Comparison of ENCODE assay signal across 12 cellular contexts in the genomic region with DNA sequence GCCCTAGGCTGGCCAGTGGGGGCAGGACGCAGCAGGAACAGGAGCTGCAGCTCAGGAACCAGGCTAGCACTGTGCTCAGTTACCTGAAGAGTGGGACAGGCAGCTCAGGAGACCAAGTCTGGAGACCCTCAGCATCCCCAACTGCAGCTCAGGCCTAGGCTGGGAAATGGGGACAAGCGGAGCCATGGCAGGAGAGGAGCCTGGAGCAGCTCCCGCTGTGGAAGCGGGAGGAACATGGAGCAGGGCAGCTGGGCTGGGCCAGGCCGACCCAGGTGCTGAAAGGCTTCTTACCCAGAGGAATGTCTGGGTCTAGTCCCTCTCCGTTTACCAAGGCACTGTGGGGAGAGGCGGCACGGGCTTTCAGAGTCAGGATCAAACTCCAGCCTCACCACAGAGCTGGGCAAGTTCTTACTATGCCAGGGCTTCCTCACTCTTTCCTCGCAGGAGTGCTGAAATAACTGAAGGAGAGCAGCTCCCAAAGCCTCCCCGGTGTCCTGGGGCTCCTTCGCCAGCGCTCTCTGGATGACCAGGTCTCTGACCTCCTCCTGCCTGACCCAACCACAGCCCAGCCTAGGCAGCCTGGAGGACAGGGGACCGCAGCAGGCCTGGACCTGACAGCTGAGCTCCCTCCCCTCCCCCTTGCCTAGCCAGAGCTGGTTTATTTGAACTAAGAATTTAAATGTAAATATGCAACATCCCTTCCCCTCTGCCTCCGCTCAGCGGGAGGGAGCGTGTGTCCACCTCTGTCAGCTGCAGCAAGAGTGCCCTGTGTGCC.
DNase-seq lines count a peak whose midpoint lies in the region; ATAC-seq and TF ChIP-seq lines count a peak whose summit lies in the region.
"Had no signal": no experiment of that assay in that cellular context is flagged by ENCODE, and none has a peak within 500 bp of the region (broad histone marks: within the 10 kb centered on the region; RNA-seq: fewer than 3 reads in every experiment).

No MANE protein-coding gene starts in this region.

- no peak overlapping the region for H4K91ac ChIP-seq in trophoblast cell (ENCODE audit: low read depth, low read length)

- no peaks in the 10 kb centered on the region for H3K9me2 ChIP-seq in hepatocyte (replicated peaks; ENCODE audit: insufficient read depth)

- H3K36me3 ChIP-seq in hepatocyte (replicated peaks; ENCODE audit: insufficient read depth, low read depth) (no peaks in the 10 kb centered on the region), trophoblast cell (ENCODE audit: control insufficient read depth in 1 of 2, insufficient read depth in 2 of 2, low read length in 2 of 2) (no peaks in the 10 kb centered on the region)
- no peaks in the 10 kb centered on the region for H3K36me3 ChIP-seq in naive thymus-derived CD4-positive, alpha-beta T cell (ENCODE audit: control insufficient read depth in 2 of 3, insufficient read depth in 3 of 3, low read length in 3 of 3)

- no peak for TF ChIP-seq CTCF in hepatocyte (IDR thresholded peaks at IDR 0.05; ENCODE audit: poor library complexity)

- intact Hi-C loops in naive thymus-derived CD4-positive, alpha-beta T cell (cut with micrococcal nuclease): no loop called here

- H3K9me3 ChIP-seq in hepatocyte (ENCODE audit: low read depth) (no peaks in the 10 kb centered on the region), trophoblast cell (ENCODE audit: insufficient read depth, low read depth, low read length) (no peaks in the 10 kb centered on the region)
- H3K9me3 ChIP-seq in naive thymus-derived CD4-positive, alpha-beta T cell (ENCODE audit: control insufficient read depth in 2 of 3, low read length in 3 of 3): no peaks in the 10 kb centered on the region

- no peak overlapping the region for H2BK5ac ChIP-seq in trophoblast cell (ENCODE audit: low read depth, low read length, poor library complexity)

- CTCF ChIA-PET in naive thymus-derived CD4-positive, alpha-beta T cell (lab: Charles Lee): no interaction called here

- peaks cover 5% of the 10 kb centered on the region for H3K27me3 ChIP-seq in hepatocyte
- H3K27me3 ChIP-seq in trophoblast cell (ENCODE audit: insufficient read depth, low read length): no peaks in the 10 kb centered on the region
- H3K27me3 ChIP-seq in naive thymus-derived CD4-positive, alpha-beta T cell (ENCODE audit: control insufficient read depth in 2 of 2, insufficient read depth in 2 of 2, low read length in 2 of 2): no peaks in the 10 kb centered on the region

- H3K4me2 ChIP-seq in hepatocyte (no peak overlapping the region), trophoblast cell (ENCODE audit: low read length) (no peak overlapping the region)

- H3K27ac Mint-ChIP-seq in naive thymus-derived CD4-positive, alpha-beta T cell: no peak overlapping the region

- H2BK12ac ChIP-seq in trophoblast cell (ENCODE audit: low read length): no peak overlapping the region

- 63% methylated on average over 15 of the region's 16 CpGs for WGBS in hepatocyte (ENCODE audit: low lambda C conversion rate, missing lambda C conversion rate)
- no CpG with 5 or more reads among the region's 16 CpGs for WGBS in trophoblast cell (ENCODE audit: extremely low coverage, insufficient coverage, insufficient read length)

- H3K79me1 ChIP-seq in trophoblast cell (ENCODE audit: low read length): no peaks in the 10 kb centered on the region

- H3K14ac ChIP-seq in trophoblast cell (ENCODE audit: low read length): peak overlapping the region; percentile 16

- H4K8ac ChIP-seq in trophoblast cell (ENCODE audit: low read depth, low read length): no peak overlapping the region

- no peaks in the 10 kb centered on the region for H4K20me1 ChIP-seq in hepatocyte (ENCODE audit: insufficient read depth, poor library complexity, severe bottlenecking)

- H3K4me1 ChIP-seq in hepatocyte (ENCODE audit: insufficient read depth): peaks cover 17% of the 10 kb centered on the region
- H3K4me1 ChIP-seq in trophoblast cell (ENCODE audit: control insufficient read depth in 1 of 2, insufficient read depth in 2 of 2, low read length in 2 of 2): peaks cover 7 to 19% of the 10 kb centered on the region in 2 experiments
- H3K4me1 ChIP-seq in naive thymus-derived CD4-positive, alpha-beta T cell (ENCODE audit: control insufficient read depth in 2 of 2, insufficient read depth in 2 of 2, low read length in 2 of 2): no peaks in the 10 kb centered on the region

- H2AK5ac ChIP-seq in trophoblast cell (ENCODE audit: low read length): no peak overlapping the region

- peaks cover 0 to 14% (median 1%) of the 10 kb centered on the region in 5 donors for H3K27me3 Mint-ChIP-seq in naive thymus-derived CD4-positive, alpha-beta T cell

- DNase-seq in ELF-1 (ENCODE audit: low read depth, low spot score): peak; percentile 68
- peak; percentile 43 for DNase-seq in NCI-H526 treated with DMSO at 0.1 percent for 48 hours (lab: John Stamatoyannopoulos, UW)
- peak; percentile 45 for DNase-seq in hepatocyte (ENCODE audit: low spot score)
- no peak for DNase-seq in trophoblast cell
- no peak for DNase-seq in SIG-M5 (lab: John Stamatoyannopoulos, UW)
- no peak for DNase-seq in naive thymus-derived CD4-positive, alpha-beta T cell
- no peak for DNase-seq in occipital lobe (lab: John Stamatoyannopoulos, UW)
- DNase-seq: activated T-cell treated with anti-CD3 and anti-CD28 coated beads for 4 hours, NCI-H1694 had no signal

- H4K12ac ChIP-seq in trophoblast cell (ENCODE audit: low read depth, low read length): no peak overlapping the region

- no peak overlapping the region for H3K4ac ChIP-seq in trophoblast cell (ENCODE audit: low read depth, low read length)

- H3K27ac ChIP-seq in hepatocyte (no peak overlapping the region), trophoblast cell (ENCODE audit: low read depth, low read length) (no peak overlapping the region)
- no peak overlapping the region for H3K27ac ChIP-seq in naive thymus-derived CD4-positive, alpha-beta T cell (ENCODE audit: low read depth, low read length)
- H3K27ac ChIP-seq: skin epidermis had no signal

- POLR2A ChIA-PET in naive thymus-derived CD4-positive, alpha-beta T cell (lab: Charles Lee): no interaction called here

- no peak overlapping the region for H3K4me3 ChIP-seq in hepatocyte
- no peak overlapping the region for H3K4me3 ChIP-seq in trophoblast cell (ENCODE audit: low read depth, low read length)
- no peak overlapping the region for H3K4me3 ChIP-seq in naive thymus-derived CD4-positive, alpha-beta T cell (ENCODE audit: low read length)
- H3K4me3 ChIP-seq: skin epidermis had no signal

- H3K18ac ChIP-seq in trophoblast cell (ENCODE audit: low read length): no peak overlapping the region

- H3K4me1 Mint-ChIP-seq in naive thymus-derived CD4-positive, alpha-beta T cell: peaks cover 0 to 1% (median 0%) of the 10 kb centered on the region in 7 donors

- no peak overlapping the region for H3K23ac ChIP-seq in trophoblast cell (ENCODE audit: low read length)

- no peaks in the 10 kb centered on the region for H3K36me3 Mint-ChIP-seq in naive thymus-derived CD4-positive, alpha-beta T cell
- H3K36me3 Mint-ChIP-seq: CD14-positive monocyte had no signal

- H2AFZ ChIP-seq in hepatocyte (no peak overlapping the region), trophoblast cell (ENCODE audit: insufficient read depth, low read length, poor library complexity) (no peak overlapping the region)

- no peaks in the 10 kb centered on the region for H3K9me3 Mint-ChIP-seq in naive thymus-derived CD4-positive, alpha-beta T cell
- H3K9me3 Mint-ChIP-seq: CD14-positive monocyte had no signal

- H3K79me2 ChIP-seq in hepatocyte (no peaks in the 10 kb centered on the region), trophoblast cell (ENCODE audit: control insufficient read depth, insufficient read depth, low read length, poor library complexity) (no peaks in the 10 kb centered on the region)

- no peak overlapping the region for H3K9ac ChIP-seq in trophoblast cell (ENCODE audit: low read length)

- no peak overlapping the region for H2BK120ac ChIP-seq in trophoblast cell (ENCODE audit: insufficient read depth, low read length, poor library complexity)

- H3K4me3 Mint-ChIP-seq in naive thymus-derived CD4-positive, alpha-beta T cell: no peak overlapping the region
- H3K4me3 Mint-ChIP-seq: CD14-positive monocyte had no signal

- no peak for ATAC-seq in HG02763 (IDR thresholded peaks at IDR 0.05; ENCODE audit: unreplicated experiment)
- no peak for ATAC-seq in naive thymus-derived CD4-positive, alpha-beta T cell

Comparison
In these comparisons a context has a peak if more than half of its experiments do, and no peak if none do; other contexts are left out.
1. DNase-seq: peak in ELF-1 (single experiment), NCI-H526 treated with DMSO at 0.1 percent for 48 hours (single experiment) and hepatocyte (single experiment); none in trophoblast cell (0 of 2), SIG-M5 (single experiment), naive thymus-derived CD4-positive, alpha-beta T cell (0 of 9) and occipital lobe (single experiment).